Comparison of ENCODE assay signal across 1 cellular context in the genomic region with DNA sequence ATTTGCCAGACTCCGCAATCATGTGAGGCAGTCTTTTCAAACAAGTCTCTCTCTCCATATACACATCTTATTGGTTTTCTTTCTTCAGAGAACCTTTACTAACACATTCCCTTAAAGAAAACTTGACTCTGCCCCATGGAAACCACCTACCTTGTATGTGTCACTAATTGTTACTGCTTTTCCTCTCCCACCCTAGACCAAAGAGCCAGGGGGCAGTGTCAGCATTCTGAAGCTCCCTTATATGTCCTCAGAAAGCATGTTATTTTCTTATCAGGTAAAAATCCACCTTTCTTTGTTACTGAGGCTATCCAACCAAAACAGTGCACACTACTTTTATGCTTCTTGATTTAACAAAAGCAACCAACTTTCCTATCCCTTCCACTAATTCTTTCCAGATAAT.
TF ChIP-seq lines count a peak whose summit lies in the region.

No MANE protein-coding gene starts in this region.

TF ChIP-seq in GM23338, 12 proteins besides CTCF, POLR2A, EP300 and RAD21:
- TF ChIP-seq, protein P1, sequence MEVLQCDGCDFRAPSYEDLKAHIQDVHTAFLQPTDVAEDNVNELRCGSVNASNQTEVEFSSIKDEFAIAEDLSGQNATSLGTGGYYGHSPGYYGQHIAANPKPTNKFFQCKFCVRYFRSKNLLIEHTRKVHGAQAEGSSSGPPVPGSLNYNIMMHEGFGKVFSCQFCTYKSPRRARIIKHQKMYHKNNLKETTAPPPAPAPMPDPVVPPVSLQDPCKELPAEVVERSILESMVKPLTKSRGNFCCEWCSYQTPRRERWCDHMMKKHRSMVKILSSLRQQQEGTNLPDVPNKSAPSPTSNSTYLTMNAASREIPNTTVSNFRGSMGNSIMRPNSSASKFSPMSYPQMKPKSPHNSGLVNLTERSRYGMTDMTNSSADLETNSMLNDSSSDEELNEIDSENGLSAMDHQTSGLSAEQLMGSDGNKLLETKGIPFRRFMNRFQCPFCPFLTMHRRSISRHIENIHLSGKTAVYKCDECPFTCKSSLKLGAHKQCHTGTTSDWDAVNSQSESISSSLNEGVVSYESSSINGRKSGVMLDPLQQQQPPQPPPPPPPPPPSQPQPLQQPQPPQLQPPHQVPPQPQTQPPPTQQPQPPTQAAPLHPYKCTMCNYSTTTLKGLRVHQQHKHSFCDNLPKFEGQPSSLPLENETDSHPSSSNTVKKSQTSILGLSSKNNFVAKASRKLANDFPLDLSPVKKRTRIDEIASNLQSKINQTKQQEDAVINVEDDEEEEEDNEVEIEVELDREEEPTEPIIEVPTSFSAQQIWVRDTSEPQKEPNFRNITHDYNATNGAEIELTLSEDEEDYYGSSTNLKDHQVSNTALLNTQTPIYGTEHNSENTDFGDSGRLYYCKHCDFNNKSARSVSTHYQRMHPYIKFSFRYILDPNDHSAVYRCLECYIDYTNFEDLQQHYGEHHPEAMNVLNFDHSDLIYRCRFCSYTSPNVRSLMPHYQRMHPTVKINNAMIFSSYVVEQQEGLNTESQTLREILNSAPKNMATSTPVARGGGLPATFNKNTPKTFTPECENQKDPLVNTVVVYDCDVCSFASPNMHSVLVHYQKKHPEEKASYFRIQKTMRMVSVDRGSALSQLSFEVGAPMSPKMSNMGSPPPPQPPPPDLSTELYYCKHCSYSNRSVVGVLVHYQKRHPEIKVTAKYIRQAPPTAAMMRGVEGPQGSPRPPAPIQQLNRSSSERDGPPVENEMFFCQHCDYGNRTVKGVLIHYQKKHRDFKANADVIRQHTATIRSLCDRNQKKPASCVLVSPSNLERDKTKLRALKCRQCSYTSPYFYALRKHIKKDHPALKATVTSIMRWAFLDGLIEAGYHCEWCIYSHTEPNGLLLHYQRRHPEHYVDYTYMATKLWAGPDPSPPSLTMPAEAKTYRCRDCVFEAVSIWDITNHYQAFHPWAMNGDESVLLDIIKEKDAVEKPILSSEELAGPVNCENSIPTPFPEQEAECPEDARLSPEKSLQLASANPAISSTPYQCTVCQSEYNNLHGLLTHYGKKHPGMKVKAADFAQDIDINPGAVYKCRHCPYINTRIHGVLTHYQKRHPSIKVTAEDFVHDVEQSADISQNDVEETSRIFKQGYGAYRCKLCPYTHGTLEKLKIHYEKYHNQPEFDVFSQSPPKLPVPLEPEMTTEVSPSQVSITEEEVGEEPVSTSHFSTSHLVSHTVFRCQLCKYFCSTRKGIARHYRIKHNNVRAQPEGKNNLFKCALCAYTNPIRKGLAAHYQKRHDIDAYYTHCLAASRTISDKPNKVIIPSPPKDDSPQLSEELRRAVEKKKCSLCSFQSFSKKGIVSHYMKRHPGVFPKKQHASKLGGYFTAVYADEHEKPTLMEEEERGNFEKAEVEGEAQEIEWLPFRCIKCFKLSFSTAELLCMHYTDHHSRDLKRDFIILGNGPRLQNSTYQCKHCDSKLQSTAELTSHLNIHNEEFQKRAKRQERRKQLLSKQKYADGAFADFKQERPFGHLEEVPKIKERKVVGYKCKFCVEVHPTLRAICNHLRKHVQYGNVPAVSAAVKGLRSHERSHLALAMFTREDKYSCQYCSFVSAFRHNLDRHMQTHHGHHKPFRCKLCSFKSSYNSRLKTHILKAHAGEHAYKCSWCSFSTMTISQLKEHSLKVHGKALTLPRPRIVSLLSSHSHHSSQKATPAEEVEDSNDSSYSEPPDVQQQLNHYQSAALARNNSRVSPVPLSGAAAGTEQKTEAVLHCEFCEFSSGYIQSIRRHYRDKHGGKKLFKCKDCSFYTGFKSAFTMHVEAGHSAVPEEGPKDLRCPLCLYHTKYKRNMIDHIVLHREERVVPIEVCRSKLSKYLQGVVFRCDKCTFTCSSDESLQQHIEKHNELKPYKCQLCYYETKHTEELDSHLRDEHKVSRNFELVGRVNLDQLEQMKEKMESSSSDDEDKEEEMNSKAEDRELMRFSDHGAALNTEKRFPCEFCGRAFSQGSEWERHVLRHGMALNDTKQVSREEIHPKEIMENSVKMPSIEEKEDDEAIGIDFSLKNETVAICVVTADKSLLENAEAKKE (CRISPR knock-in tag; IDR thresholded peaks at IDR 0.05): no peak
- TF ChIP-seq POLR2AphosphoS5 (IDR thresholded peaks at IDR 0.05; ENCODE audit: low read depth) (no peak), STAT1 (IDR thresholded peaks at IDR 0.05; ENCODE audit: unreplicated experiment) (no peak), EZH2 (IDR thresholded peaks at IDR 0.05; ENCODE audit: low read depth, unreplicated experiment) (no peak), EZH2phosphoT487 (IDR thresholded peaks at IDR 0.05; ENCODE audit: unreplicated experiment) (no peak)
- TF ChIP-seq, protein P2, sequence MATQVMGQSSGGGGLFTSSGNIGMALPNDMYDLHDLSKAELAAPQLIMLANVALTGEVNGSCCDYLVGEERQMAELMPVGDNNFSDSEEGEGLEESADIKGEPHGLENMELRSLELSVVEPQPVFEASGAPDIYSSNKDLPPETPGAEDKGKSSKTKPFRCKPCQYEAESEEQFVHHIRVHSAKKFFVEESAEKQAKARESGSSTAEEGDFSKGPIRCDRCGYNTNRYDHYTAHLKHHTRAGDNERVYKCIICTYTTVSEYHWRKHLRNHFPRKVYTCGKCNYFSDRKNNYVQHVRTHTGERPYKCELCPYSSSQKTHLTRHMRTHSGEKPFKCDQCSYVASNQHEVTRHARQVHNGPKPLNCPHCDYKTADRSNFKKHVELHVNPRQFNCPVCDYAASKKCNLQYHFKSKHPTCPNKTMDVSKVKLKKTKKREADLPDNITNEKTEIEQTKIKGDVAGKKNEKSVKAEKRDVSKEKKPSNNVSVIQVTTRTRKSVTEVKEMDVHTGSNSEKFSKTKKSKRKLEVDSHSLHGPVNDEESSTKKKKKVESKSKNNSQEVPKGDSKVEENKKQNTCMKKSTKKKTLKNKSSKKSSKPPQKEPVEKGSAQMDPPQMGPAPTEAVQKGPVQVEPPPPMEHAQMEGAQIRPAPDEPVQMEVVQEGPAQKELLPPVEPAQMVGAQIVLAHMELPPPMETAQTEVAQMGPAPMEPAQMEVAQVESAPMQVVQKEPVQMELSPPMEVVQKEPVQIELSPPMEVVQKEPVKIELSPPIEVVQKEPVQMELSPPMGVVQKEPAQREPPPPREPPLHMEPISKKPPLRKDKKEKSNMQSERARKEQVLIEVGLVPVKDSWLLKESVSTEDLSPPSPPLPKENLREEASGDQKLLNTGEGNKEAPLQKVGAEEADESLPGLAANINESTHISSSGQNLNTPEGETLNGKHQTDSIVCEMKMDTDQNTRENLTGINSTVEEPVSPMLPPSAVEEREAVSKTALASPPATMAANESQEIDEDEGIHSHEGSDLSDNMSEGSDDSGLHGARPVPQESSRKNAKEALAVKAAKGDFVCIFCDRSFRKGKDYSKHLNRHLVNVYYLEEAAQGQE (IDR thresholded peaks at IDR 0.05; ENCODE audit: unreplicated experiment): no peak
TF ChIP-seq in GM23338: peak in this region for 0.
